ENCODE assay signal across 21 cellular contexts in the genomic region with DNA sequence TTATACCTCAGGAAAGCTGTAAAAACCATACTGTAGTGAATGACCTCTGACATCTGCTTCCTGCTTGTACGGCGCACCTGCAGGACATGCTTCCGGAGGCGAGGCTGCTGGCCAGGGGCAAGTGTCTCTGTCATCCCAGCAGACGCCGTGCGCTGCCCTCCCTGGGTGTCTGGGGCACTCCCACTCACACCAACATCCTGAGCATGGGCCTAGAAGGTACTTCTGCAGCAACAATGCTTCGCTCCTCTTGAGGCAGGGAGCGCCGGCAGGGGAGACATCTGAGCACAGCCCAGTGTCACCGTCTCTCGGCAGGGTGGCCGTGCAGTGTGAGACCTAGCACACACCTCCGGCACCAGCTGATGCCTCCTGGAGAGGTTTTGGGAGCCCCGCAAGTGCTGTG.
"Had no signal": no experiment of that assay in that cellular context is flagged by ENCODE, and none has a peak within 500 bp of the region (broad histone marks: within the 10 kb centered on the region; RNA-seq: fewer than 3 reads in every experiment).

No MANE protein-coding gene starts in this region.

- H3K27ac Mint-ChIP-seq: activated naive CD4-positive, alpha-beta T cell treated with anti-CD3 and anti-CD28 coated beads for 36 hours; activated T-cell treated with anti-CD3 and anti-CD28 coated beads, Interleukin-2, amount 50 U/mL, for 24 hours; activated T-helper 2 cell treated with anti-CD3 and anti-CD28 coated beads, Interferon-gamma antibody, Interleukin-2, Interleukin-4, amounts not matched to agents 10 μg/mL and 5 μg/mL and 100 μg/mL, durations not matched to agents 14 hours and 24 hours and 36 hours; dendritic cell treated with granulocyte-macrophage colony-stimulating factor and Interleukin-4, amounts not matched to agents 40 ng/mL and 50 ng/mL, for 4 days; progenitor cell of endocrine pancreas had no signal

- DNase-seq: activated CD4-positive, alpha-beta T cell treated with anti-CD3 and anti-CD28 coated beads for 1 hour; activated naive CD4-positive, alpha-beta T cell treated with anti-CD3 and anti-CD28 coated beads for 36 hours; activated T-cell treated with anti-CD3 and anti-CD28 coated beads, Interleukin-2, amount 50 U/mL, for 24 hours; body of pancreas; effector CD8-positive, alpha-beta T cell; erythroblast; foreskin fibroblast; hypothalamus; left colon; stimulated activated CD4-positive, alpha-beta T cell treated with anti-CD3 and anti-CD28 coated beads, Interleukin-4, amount 100 ng/mL, for 24 hours; stimulated activated naive CD8-positive, alpha-beta T cell treated with anti-CD3 and anti-CD28 coated beads, Interleukin-15, Interleukin-2, amounts not matched to agents 100 U/mL and 50 U/mL, for 24 hours; substantia nigra; T-helper 9 cell; thyroid gland had no signal

- H3K9me3 ChIP-seq: thyroid gland had no signal

- FAIRE-seq: islet of Langerhans had no signal

- H3K27me3 ChIP-seq: body of pancreas, cardiac muscle cell, SJSA1, thyroid gland had no signal

- H3K4me3 ChIP-seq: body of pancreas, cardiac muscle cell, SJSA1, thyroid gland had no signal

- ATAC-seq: body of pancreas; left colon; stimulated activated naive CD8-positive, alpha-beta T cell treated with anti-CD3 and anti-CD28 coated beads, Interleukin-15, Interleukin-2, amounts not matched to agents 100 U/mL and 50 U/mL, for 24 hours had no signal

- H3K4me1 ChIP-seq: body of pancreas, SJSA1, thyroid gland had no signal

- H3K36me3 ChIP-seq: cardiac muscle cell, thyroid gland had no signal

- H3K4me3 Mint-ChIP-seq: activated naive CD4-positive, alpha-beta T cell treated with anti-CD3 and anti-CD28 coated beads for 36 hours; activated T-cell treated with anti-CD3 and anti-CD28 coated beads, Interleukin-2, amount 50 U/mL, for 24 hours; dendritic cell treated with granulocyte-macrophage colony-stimulating factor and Interleukin-4, amounts not matched to agents 40 ng/mL and 50 ng/mL, for 4 days; neural crest cell had no signal

- H3K27ac ChIP-seq: body of pancreas, cardiac muscle cell, SJSA1, thyroid gland had no signal
